ENCODE assay signal across 8 cellular contexts in the genomic region with DNA sequence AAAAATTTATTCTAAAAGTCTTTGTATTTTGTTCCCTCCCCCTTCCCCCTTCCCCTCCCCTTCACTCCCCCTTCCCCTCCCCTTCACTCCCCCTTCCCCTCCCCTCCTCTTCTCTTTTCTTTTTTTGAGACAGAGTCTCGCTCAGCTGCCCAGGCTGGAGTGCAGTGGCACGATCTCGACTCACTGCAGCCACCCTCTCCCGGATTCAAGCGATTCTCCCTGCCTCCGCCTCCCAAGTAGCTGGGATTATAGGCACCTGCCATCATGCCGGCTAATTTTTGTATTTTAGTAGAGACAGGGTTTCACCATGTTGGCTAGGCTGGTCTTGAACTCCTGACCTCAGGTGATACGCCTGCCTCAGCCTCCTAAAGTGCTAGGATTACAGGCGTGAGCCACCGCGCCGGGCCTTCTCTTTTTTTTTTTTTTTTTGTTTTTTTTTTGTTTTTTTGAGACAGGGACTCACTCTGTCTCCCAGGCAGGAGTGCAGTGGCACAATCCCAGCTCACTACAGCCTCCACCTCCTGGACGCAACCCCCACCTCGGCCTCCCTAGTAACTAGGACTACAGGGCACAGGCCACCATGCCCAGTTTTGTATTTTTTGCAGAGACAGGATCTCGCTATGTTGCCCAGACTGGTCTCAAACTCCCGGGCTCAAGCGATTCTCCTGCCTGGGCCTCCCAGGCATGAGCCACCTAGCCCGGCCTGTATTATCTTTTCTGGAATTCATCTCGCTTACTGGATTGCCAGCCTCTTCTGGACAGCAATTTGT. TPM values are rescaled to one million over a fixed set of nuclear protein-coding genes. Genes with fewer than 3 reads are reported as not detected.
DNase-seq lines count a peak whose midpoint lies in the region; ATAC-seq and TF ChIP-seq lines count a peak whose summit lies in the region.

No MANE protein-coding gene starts in this region.

- CTCF ChIA-PET in activated CD4-positive, alpha-beta T cell treated with anti-CD3 and anti-CD28 coated beads for 36 hours (lab: Charles Lee) = interaction anchor here (1.6 kb wide), 1 partner anchor 32 kb away, joined by 10 read pairs; a partner anchor contains a TSS
- CTCF ChIA-PET in activated CD8-positive, alpha-beta T cell treated with anti-CD3 and anti-CD28 coated beads for 36 hours (lab: Charles Lee) = interaction anchor here (0.6 to 1.1 kb wide), 2 partner anchors 32 to 147 kb away, joined by 3 to 4 read pairs; a partner anchor contains a TSS

- H3K4me1 ChIP-seq in iPS-18a (ENCODE audit: control insufficient read depth, low read depth, low read length) = peaks cover 8% of the 10 kb centered on the region
- peaks cover 12 to 18% (median 16%) of the 10 kb centered on the region in 4 donors for H3K4me1 ChIP-seq in stomach

- peaks cover 10% of the 10 kb centered on the region for H3K4me1 Mint-ChIP-seq in activated CD4-positive, alpha-beta T cell treated with anti-CD3 and anti-CD28 coated beads for 36 hours
- peaks cover 10% of the 10 kb centered on the region for H3K4me1 Mint-ChIP-seq in activated CD8-positive, alpha-beta T cell treated with anti-CD3 and anti-CD28 coated beads for 36 hours (ENCODE audit: low read depth)

- H3K4me3 ChIP-seq in iPS-18a (ENCODE audit: low read length) = peak overlapping the region; percentile 96
- peak overlapping the region; percentile 62 to 89 (median 80) for H3K4me3 ChIP-seq in stomach

- H3K36me3 ChIP-seq in iPS-18a (ENCODE audit: control insufficient read depth, low read depth, low read length) (no peaks in the 10 kb centered on the region), stomach (no peaks in the 10 kb centered on the region)

- H3K27me3 Mint-ChIP-seq in activated CD4-positive, alpha-beta T cell treated with anti-CD3 and anti-CD28 coated beads for 36 hours = no peaks in the 10 kb centered on the region
- H3K27me3 Mint-ChIP-seq in activated CD8-positive, alpha-beta T cell treated with anti-CD3 and anti-CD28 coated beads for 36 hours = no peaks in the 10 kb centered on the region

- ATAC-seq in activated CD4-positive, alpha-beta T cell treated with anti-CD3 and anti-CD28 coated beads for 36 hours = no peak
- no peak for ATAC-seq in activated CD8-positive, alpha-beta T cell treated with anti-CD3 and anti-CD28 coated beads for 36 hours

- H3K27ac ChIP-seq in iPS-18a (ENCODE audit: low read length) = no peak overlapping the region
- peak overlapping the region; percentile 52 to 97 (median 95) for H3K27ac ChIP-seq in stomach

- intact Hi-C loops in activated CD4-positive, alpha-beta T cell treated with anti-CD3 and anti-CD28 coated beads for 36 hours (cut with DNase I, micrococcal nuclease) = loop anchor here (1.0 to 10.0 kb wide), 9 partner anchors 32 to 1779 kb away; a partner anchor contains a TSS
- intact Hi-C loops in activated CD8-positive, alpha-beta T cell treated with anti-CD3 and anti-CD28 coated beads for 36 hours (cut with micrococcal nuclease) = no loop called here
- intact Hi-C loops in stomach (cut with DNase I; ENCODE audit: low total_unique reads) = no loop called here

- peak overlapping the region; percentile 99 for H3K4me3 Mint-ChIP-seq in activated CD4-positive, alpha-beta T cell treated with anti-CD3 and anti-CD28 coated beads for 36 hours
- peak overlapping the region; percentile 90 for H3K4me3 Mint-ChIP-seq in activated CD8-positive, alpha-beta T cell treated with anti-CD3 and anti-CD28 coated beads for 36 hours

- TF ChIP-seq EP300 in stomach (IDR thresholded peaks at IDR 0.05) = no peak

- no peaks in the 10 kb centered on the region for H3K9me3 ChIP-seq in iPS-18a (ENCODE audit: control insufficient read depth, low read depth, low read length)
- no peaks in the 10 kb centered on the region for H3K9me3 ChIP-seq in stomach

- TF ChIP-seq POLR2A in stomach (IDR thresholded peaks at IDR 0.05) = no peak

- H3K9me3 Mint-ChIP-seq in activated CD4-positive, alpha-beta T cell treated with anti-CD3 and anti-CD28 coated beads for 36 hours (ENCODE audit: low read depth) = no peaks in the 10 kb centered on the region
- H3K9me3 Mint-ChIP-seq in activated CD8-positive, alpha-beta T cell treated with anti-CD3 and anti-CD28 coated beads for 36 hours = no peaks in the 10 kb centered on the region

- TF ChIP-seq CTCF in activated CD8-positive, alpha-beta T cell treated with anti-CD3 and anti-CD28 coated beads for 36 hours (IDR thresholded peaks at IDR 0.05) = no peak
- TF ChIP-seq CTCF in stomach (IDR thresholded peaks at IDR 0.05) = no peak

- WGBS in stomach, 5 donors = 92 to 96% (median 95%) methylated on average over 17 to 19 of the region's 19 CpGs

- H3K36me3 Mint-ChIP-seq in activated CD4-positive, alpha-beta T cell treated with anti-CD3 and anti-CD28 coated beads for 36 hours (ENCODE audit: low read depth) = peaks cover 5% of the 10 kb centered on the region
- no peaks in the 10 kb centered on the region for H3K36me3 Mint-ChIP-seq in activated CD8-positive, alpha-beta T cell treated with anti-CD3 and anti-CD28 coated beads for 36 hours (ENCODE audit: low read depth)

- peak overlapping the region; percentile 24 for H3K9ac ChIP-seq in iPS-18a (ENCODE audit: low read length)

- H3K27me3 ChIP-seq in iPS-18a (ENCODE audit: control insufficient read depth, insufficient read depth, low read length) = no peaks in the 10 kb centered on the region
- H3K27me3 ChIP-seq in stomach = no peaks in the 10 kb centered on the region

- no peak for DNase-seq in activated CD4-positive, alpha-beta T cell treated with anti-CD3 and anti-CD28 coated beads for 36 hours
- no peak for DNase-seq in activated CD4-positive, alpha-beta T cell treated with anti-CD3 and anti-CD28 coated beads, Interleukin-2, amount 50 U/mL, for 1 hour
- no peak for DNase-seq in activated CD8-positive, alpha-beta T cell treated with anti-CD3 and anti-CD28 coated beads for 36 hours
- no peak for DNase-seq in stomach
- DNase-seq in NCI-H2171 (lab: John Stamatoyannopoulos, UW) = no peak
- no peak for DNase-seq in stimulated activated CD4-positive, alpha-beta T cell treated with anti-CD3 and anti-CD28 coated beads, Interleukin-15, amount 100 ng/mL, for 24 hours
- DNase-seq in pons (ENCODE audit: low spot score) = no peak

- H3K27ac Mint-ChIP-seq in activated CD4-positive, alpha-beta T cell treated with anti-CD3 and anti-CD28 coated beads for 36 hours = peak overlapping the region; percentile 100
- H3K27ac Mint-ChIP-seq in activated CD8-positive, alpha-beta T cell treated with anti-CD3 and anti-CD28 coated beads for 36 hours = peak overlapping the region; percentile 100

- POLR2A ChIA-PET in activated CD4-positive, alpha-beta T cell treated with anti-CD3 and anti-CD28 coated beads for 36 hours (lab: Charles Lee) = interaction anchor here (2.3 kb wide), 1 partner anchor 33 kb away, joined by 17 read pairs; a partner anchor contains a TSS
- POLR2A ChIA-PET in activated CD8-positive, alpha-beta T cell treated with anti-CD3 and anti-CD28 coated beads for 36 hours (lab: Charles Lee) = interaction anchor here (1.1 to 2.3 kb wide), 2 partner anchors 13 to 33 kb away, joined by 3 to 11 read pairs; a partner anchor contains a TSS

RNA-seq across cellular contexts. Expression of a gene that starts 1.1 kb away (rescaled TPM):
- total RNA-seq in activated CD4-positive, alpha-beta T cell treated with anti-CD3 and anti-CD28 coated beads for 36 hours = 1 to 10 TPM; 6.6 TPM
- 1 to 10 TPM; 5.6 to 6.3 TPM for total RNA-seq in activated CD8-positive, alpha-beta T cell treated with anti-CD3 and anti-CD28 coated beads for 36 hours
- 10 to 100 TPM in 1 of 5 donors, 1 to 10 TPM in 2, under 1 TPM in 1, not detected in 1; 0.45 to 18.5 (median 6.4) TPM for total RNA-seq in stomach
- polyA plus RNA-seq in stomach = 1 to 10 TPM; 2.1 to 3.2 (median 2.4) TPM

RNA-seq across cellular contexts. Expression of a gene that starts 32.9 kb away (rescaled TPM):
- 100 to 1,000 TPM in 1 of 2 experiments, 10 to 100 TPM in 1; 77.1 to 112 TPM for total RNA-seq in activated CD4-positive, alpha-beta T cell treated with anti-CD3 and anti-CD28 coated beads for 36 hours
- total RNA-seq in activated CD8-positive, alpha-beta T cell treated with anti-CD3 and anti-CD28 coated beads for 36 hours = 10 to 100 TPM; 62.5 to 68.4 TPM
- 100 to 1,000 TPM in 2 of 5 donors, 10 to 100 TPM in 3; 46.1 to 166 (median 86.4) TPM for total RNA-seq in stomach
- polyA plus RNA-seq in stomach = 100 to 1,000 TPM; 169 to 199 (median 196) TPM

Comparison
In these comparisons a context has a peak if more than half of its experiments do, and no peak if none do; other contexts are left out.
1. intact Hi-C loops: an anchor here in activated CD4-positive, alpha-beta T cell treated with anti-CD3 and anti-CD28 coated beads for 36 hours (1.0 to 10.0 kb wide); none called in activated CD8-positive, alpha-beta T cell treated with anti-CD3 and anti-CD28 coated beads for 36 hours and stomach.